In genomic region chr16:68416057-68417046, GRCh38 we compare ENCODE assay signal across 10 cellular contexts. TPM values are rescaled to one million over a fixed set of nuclear protein-coding genes. Genes with fewer than 3 reads are reported as not detected.
DNase-seq lines count a peak whose midpoint lies in the region; ATAC-seq, FAIRE-seq and TF ChIP-seq lines count a peak whose summit lies in the region.
"Had no signal": no experiment of that assay in that cellular context is flagged by ENCODE, and none has a peak within 500 bp of the region (broad histone marks: within the 10 kb centered on the region; RNA-seq: fewer than 3 reads in every experiment).

No MANE protein-coding gene starts in this region.

- intact Hi-C loops in right lobe of liver (cut with DNase I) = no loop called here

- 21% methylated on average over 12 of the region's 15 CpGs for WGBS in right lobe of liver (ENCODE audit: insufficient coverage, low coverage, low lambda C conversion rate, missing lambda C conversion rate)

- no peak for TF ChIP-seq CTCF in right lobe of liver (IDR thresholded peaks at IDR 0.05)

- no peak for FAIRE-seq in H54 (lab: Jason Lieb, UNC)

- H3K27me3 ChIP-seq in BLaER1 treated with 17β-estradiol and CSF1 and Interleukin-3, amounts not matched to agents 10 nM and 100 nM = no peaks in the 10 kb centered on the region
- no peaks in the 10 kb centered on the region for H3K27me3 ChIP-seq in right lobe of liver

- H3K9me3 ChIP-seq in BLaER1 treated with 17β-estradiol and CSF1 and Interleukin-3, amounts not matched to agents 10 nM and 100 nM (replicated peaks in 1 of 11) = no peaks in the 10 kb centered on the region
- no peaks in the 10 kb centered on the region for H3K9me3 ChIP-seq in KOPT-K1 (ENCODE audit: insufficient read depth, low read length, poor library complexity, severe bottlenecking)
- no peaks in the 10 kb centered on the region for H3K9me3 ChIP-seq in right lobe of liver

- DNase-seq in RPMI8226 (peak; percentile 36), right lobe of liver (peak; percentile 55 to 80 (median 69)), GDM1 (lab: John Stamatoyannopoulos, UW) (no peak), H54 (ENCODE audit: insufficient read length, low spot score) (no peak)
- DNase-seq: foreskin keratinocyte, NCI-H1048 had no signal

- no peak overlapping the region for H3K4me3 ChIP-seq in BLaER1 treated with 17β-estradiol and CSF1 and Interleukin-3, amounts not matched to agents 10 nM and 100 nM
- H3K4me3 ChIP-seq in right lobe of liver = no peak overlapping the region

- H3K36me3 ChIP-seq in BLaER1 treated with 17β-estradiol and CSF1 and Interleukin-3, amounts not matched to agents 10 nM and 100 nM = no peaks in the 10 kb centered on the region
- H3K36me3 ChIP-seq in KOPT-K1 (ENCODE audit: insufficient read depth, low read length) (no peaks in the 10 kb centered on the region), right lobe of liver (no peaks in the 10 kb centered on the region)

- H3K9ac ChIP-seq in BLaER1 treated with 17β-estradiol and CSF1 and Interleukin-3, amounts not matched to agents 10 nM and 100 nM = peak overlapping the region in 5 of 11 experiments; percentile 23 to 56 (median 30); a peak in 5 of 22 replicates

- TF ChIP-seq POLR2A in right lobe of liver (IDR thresholded peaks at IDR 0.05) = no peak
- no peak for TF ChIP-seq POLR2A in H54 (IDR thresholded peaks at IDR 0.05; ENCODE audit: low read depth, low read length)

- H3K4me2 ChIP-seq in BLaER1 treated with 17β-estradiol and CSF1 and Interleukin-3, amounts not matched to agents 10 nM and 100 nM = peak overlapping the region; percentile 36 to 91 (median 84); a peak in 21 of 22 replicates

- ATAC-seq in right lobe of liver (peak; percentile 85 to 89 (median 88)), GM18502 (IDR thresholded peaks at IDR 0.05; ENCODE audit: poor library complexity, unreplicated experiment) (no peak), GM21786 (IDR thresholded peaks at IDR 0.05; ENCODE audit: unreplicated experiment) (no peak)
- ATAC-seq: foreskin keratinocyte had no signal

- H3K4me1 ChIP-seq in BLaER1 treated with 17β-estradiol and CSF1 and Interleukin-3, amounts not matched to agents 10 nM and 100 nM = peaks cover 20 to 38% (median 33%) of the 10 kb centered on the region in 10 experiments
- H3K4me1 ChIP-seq in right lobe of liver = peaks cover 0 to 35% (median 20%) of the 10 kb centered on the region in 4 donors
- H3K4me1 ChIP-seq: foreskin keratinocyte had no signal

- H4K20me1 ChIP-seq in BLaER1 treated with 17β-estradiol and CSF1 and Interleukin-3, amounts not matched to agents 10 nM and 100 nM = peaks cover 0 to 10% (median 0%) of the 10 kb centered on the region in 11 experiments; a peak in 2 of 22 replicates

- H3K27ac ChIP-seq in BLaER1 treated with 17β-estradiol and CSF1 and Interleukin-3, amounts not matched to agents 10 nM and 100 nM = peak overlapping the region in 2 of 11 experiments; percentile 69; a peak in 2 of 22 replicates
- H3K27ac ChIP-seq in KOPT-K1 (ENCODE audit: low read depth, low read length, poor library complexity, severe bottlenecking) = peak overlapping the region; percentile 61
- peak overlapping the region; percentile 57 to 60 (median 59) for H3K27ac ChIP-seq in right lobe of liver
- H3K27ac ChIP-seq: foreskin keratinocyte had no signal

RNA-seq across cellular contexts. Expression of gene SMPD3, which starts 32.0 kb away (rescaled TPM):
- 10 to 100 TPM in 2 of 6 experiments, 1 to 10 TPM in 2, under 1 TPM in 2; 0.18 to 27.2 (median 5.0) TPM for total RNA-seq in right lobe of liver

Comparison
In these comparisons a context has a peak if more than half of its experiments do, and no peak if none do; other contexts are left out.
1. DNase-seq: peak in RPMI8226 (single experiment) and right lobe of liver (3 of 3); none in GDM1 (single experiment) and H54 (single experiment).
2. ATAC-seq: peak in right lobe of liver (4 of 4); none in GM18502 (single experiment) and GM21786 (single experiment).